ENCODE assay signal across 24 cellular contexts in genomic region chr17:40017422-40018080, GRCh38. TPM values are rescaled to one million over a fixed set of nuclear protein-coding genes. Genes with fewer than 3 reads are reported as not detected.
DNase-seq lines count a peak whose midpoint lies in the region; ATAC-seq and TF ChIP-seq lines count a peak whose summit lies in the region.
"Had no signal": no experiment of that assay in that cellular context is flagged by ENCODE, and none has a peak within 500 bp of the region (broad histone marks: within the 10 kb centered on the region; RNA-seq: fewer than 3 reads in every experiment).

No MANE protein-coding gene starts in this region.

- no peaks in the 10 kb centered on the region for H3K9me3 Mint-ChIP-seq in activated T-cell treated with anti-CD3 and anti-CD28 coated beads, Interleukin-2, amount 50 U/mL, for 4 hours
- no peaks in the 10 kb centered on the region for H3K9me3 Mint-ChIP-seq in activated CD4-positive, alpha-beta T cell treated with anti-CD3 and anti-CD28 coated beads, Interleukin-2, amount 10 ng/mL, durations not matched to agents 24 days and 14 days
- no peaks in the 10 kb centered on the region for H3K9me3 Mint-ChIP-seq in activated naive CD4-positive, alpha-beta T cell treated with anti-CD3 and anti-CD28 coated beads for 36 hours
- H3K9me3 Mint-ChIP-seq: CD4-positive, alpha-beta memory T cell; T-helper 2 cell treated with Interferon-gamma antibody and Interleukin-4, amounts not matched to agents 5 μg/mL and 100 μg/mL, for 36 hours had no signal

- WGBS in adrenal gland, 4 donors: 40 to 51% (median 45%) methylated on average over 13 to 15 of the region's 15 CpGs

- peaks cover 10% of the 10 kb centered on the region for H3K36me3 Mint-ChIP-seq in activated T-cell treated with anti-CD3 and anti-CD28 coated beads, Interleukin-2, amount 50 U/mL, for 4 hours (ENCODE audit: insufficient read depth)
- H3K36me3 Mint-ChIP-seq in activated CD4-positive, alpha-beta T cell treated with anti-CD3 and anti-CD28 coated beads, Interleukin-2, amount 10 ng/mL, durations not matched to agents 24 days and 14 days (ENCODE audit: low read depth): peaks cover 18% of the 10 kb centered on the region
- peaks cover 13% of the 10 kb centered on the region for H3K36me3 Mint-ChIP-seq in activated naive CD4-positive, alpha-beta T cell treated with anti-CD3 and anti-CD28 coated beads for 36 hours (ENCODE audit: low read depth)

- no peak for ATAC-seq in left cardiac atrium
- no peak for ATAC-seq in activated T-cell treated with anti-CD3 and anti-CD28 coated beads, Interleukin-2, amount 50 U/mL, for 4 hours
- ATAC-seq in HG02938 (IDR thresholded peaks at IDR 0.05; ENCODE audit: unreplicated experiment): no peak
- ATAC-seq: activated CD4-positive, CD25-positive, alpha-beta regulatory T cell treated with anti-CD3 and anti-CD28 coated beads, Interleukin-2, amount 50 U/mL, for 24 hours; pancreas had no signal

- peaks cover 5% of the 10 kb centered on the region for H3K4me1 Mint-ChIP-seq in activated T-cell treated with anti-CD3 and anti-CD28 coated beads, Interleukin-2, amount 50 U/mL, for 4 hours (ENCODE audit: low read depth)
- peaks cover 5% of the 10 kb centered on the region for H3K4me1 Mint-ChIP-seq in activated CD4-positive, alpha-beta T cell treated with anti-CD3 and anti-CD28 coated beads, Interleukin-2, amount 10 ng/mL, durations not matched to agents 24 days and 14 days
- H3K4me1 Mint-ChIP-seq in activated naive CD4-positive, alpha-beta T cell treated with anti-CD3 and anti-CD28 coated beads for 36 hours (ENCODE audit: low read depth): peaks cover 4% of the 10 kb centered on the region

- H3K4me3 Mint-ChIP-seq in activated T-cell treated with anti-CD3 and anti-CD28 coated beads, Interleukin-2, amount 50 U/mL, for 4 hours: no peak overlapping the region
- H3K4me3 Mint-ChIP-seq in activated CD4-positive, alpha-beta T cell treated with anti-CD3 and anti-CD28 coated beads, Interleukin-2, amount 10 ng/mL, durations not matched to agents 24 days and 14 days: no peak overlapping the region
- H3K4me3 Mint-ChIP-seq in activated naive CD4-positive, alpha-beta T cell treated with anti-CD3 and anti-CD28 coated beads for 36 hours: no peak overlapping the region
- H3K4me3 Mint-ChIP-seq: CD4-positive, alpha-beta memory T cell; T-helper 2 cell treated with Interferon-gamma antibody and Interleukin-4, amounts not matched to agents 5 μg/mL and 100 μg/mL, for 36 hours had no signal

- no peaks in the 10 kb centered on the region for H3K27me3 ChIP-seq in adrenal gland
- H3K27me3 ChIP-seq in rectal smooth muscle tissue (ENCODE audit: control insufficient read depth, insufficient read depth, low read length): no peaks in the 10 kb centered on the region
- H3K27me3 ChIP-seq: esophagus squamous epithelium, hepatocyte, pancreas had no signal

- no peaks in the 10 kb centered on the region for H3K27me3 Mint-ChIP-seq in activated T-cell treated with anti-CD3 and anti-CD28 coated beads, Interleukin-2, amount 50 U/mL, for 4 hours (ENCODE audit: low read depth)
- no peaks in the 10 kb centered on the region for H3K27me3 Mint-ChIP-seq in activated CD4-positive, alpha-beta T cell treated with anti-CD3 and anti-CD28 coated beads, Interleukin-2, amount 10 ng/mL, durations not matched to agents 24 days and 14 days
- H3K27me3 Mint-ChIP-seq in activated naive CD4-positive, alpha-beta T cell treated with anti-CD3 and anti-CD28 coated beads for 36 hours (ENCODE audit: low read depth): peaks cover 1% of the 10 kb centered on the region
- H3K27me3 Mint-ChIP-seq: CD4-positive, alpha-beta memory T cell had no signal

- H3K27ac Mint-ChIP-seq in activated CD4-positive, alpha-beta T cell treated with anti-CD3 and anti-CD28 coated beads, Interleukin-2, amount 10 ng/mL, durations not matched to agents 24 days and 14 days: no peak overlapping the region
- no peak overlapping the region for H3K27ac Mint-ChIP-seq in activated naive CD4-positive, alpha-beta T cell treated with anti-CD3 and anti-CD28 coated beads for 36 hours
- H3K27ac Mint-ChIP-seq: T-helper 2 cell treated with Interferon-gamma antibody and Interleukin-4, amounts not matched to agents 5 μg/mL and 100 μg/mL, for 36 hours had no signal

- no peak for TF ChIP-seq POLR2A in adrenal gland (IDR thresholded peaks at IDR 0.05)

- DNase-seq in D341Med (ENCODE audit: low spot score) (peak; percentile 32), adrenal gland (peak in 1 of 7 donors; percentile 30), left cardiac atrium (peak; percentile 48)
- no peak for DNase-seq in activated T-cell treated with anti-CD3 and anti-CD28 coated beads, Interleukin-2, amount 50 U/mL, for 4 hours
- DNase-seq in activated CD4-positive, alpha-beta T cell treated with anti-CD3 and anti-CD28 coated beads, Interleukin-2, amount 10 ng/mL, durations not matched to agents 24 days and 14 days: no peak
- DNase-seq in activated naive CD4-positive, alpha-beta T cell treated with anti-CD3 and anti-CD28 coated beads for 36 hours: no peak
- DNase-seq: CD4-positive, alpha-beta memory T cell; esophagus squamous epithelium; kidney; NCI-H187; NCI-H446; pancreas; SIG-M5; stimulated activated CD4-positive, alpha-beta T cell treated with anti-CD3 and anti-CD28 coated beads, Interleukin-12 subunit alpha, Interleukin-12 subunit beta, amount 100 ng/mL, for 4 hours; stimulated activated naive CD4-positive, alpha-beta T cell had no signal

- H3K4me3 ChIP-seq in adrenal gland (no peak overlapping the region), rectal smooth muscle tissue (ENCODE audit: low read length) (no peak overlapping the region)
- H3K4me3 ChIP-seq: esophagus squamous epithelium, hepatocyte, pancreas had no signal

- CTCF ChIA-PET in activated naive CD4-positive, alpha-beta T cell treated with anti-CD3 and anti-CD28 coated beads for 36 hours (lab: Charles Lee): interaction anchor here (1.3 to 8.1 kb wide), 7 partner anchors 9 to 180 kb away, joined by 3 to 73 read pairs (median 5); no protein-coding TSS in a partner anchor

- TF ChIP-seq CTCF in adrenal gland (IDR thresholded peaks at IDR 0.05): no peak

- H3K9me3 ChIP-seq in adrenal gland (replicated peaks in 1 of 3): no peaks in the 10 kb centered on the region
- H3K9me3 ChIP-seq: esophagus squamous epithelium, pancreas had no signal

- H3K9ac ChIP-seq in rectal smooth muscle tissue (ENCODE audit: low read length): no peak overlapping the region

- intact Hi-C loops in adrenal gland (cut with DNase I) (loop anchor here in 1 of 2 donors (5.0 to 10.0 kb wide), 2 partner anchors 57 to 75 kb away; no protein-coding TSS in a partner anchor), left cardiac atrium (cut with DNase I) (loop anchor here (5.0 to 10.0 kb wide), 3 partner anchors 160 to 267 kb away; partner anchors contain the start of genes CDC6 (in 1 of the 2) and RAPGEFL1 (in 1 of the 2))
- intact Hi-C loops in activated CD4-positive, alpha-beta T cell treated with anti-CD3 and anti-CD28 coated beads, Interleukin-2, amount 10 ng/mL, durations not matched to agents 24 days and 14 days (cut with micrococcal nuclease): loop anchor here (10.0 kb wide), 1 partner anchor 177 kb away; no protein-coding TSS in a partner anchor
- intact Hi-C loops in activated naive CD4-positive, alpha-beta T cell treated with anti-CD3 and anti-CD28 coated beads for 36 hours (cut with micrococcal nuclease): no loop called here

- H3K27ac ChIP-seq in adrenal gland (peak overlapping the region in 3 of 5 donors; percentile 54 to 78 (median 63)), rectal smooth muscle tissue (ENCODE audit: low read depth, low read length) (peak overlapping the region; percentile 46)
- H3K27ac ChIP-seq: hepatocyte, pancreas had no signal

- peaks cover 43 to 56% of the 10 kb centered on the region in 2 donors for H3K4me1 ChIP-seq in adrenal gland (replicated peaks in 1 of 2)
- H3K4me1 ChIP-seq in rectal smooth muscle tissue (ENCODE audit: control insufficient read depth, insufficient read depth, low read length): peaks cover 17% of the 10 kb centered on the region

- H3K36me3 ChIP-seq in adrenal gland (replicated peaks in 1 of 2): peaks cover 0 to 5% of the 10 kb centered on the region in 2 donors
- peaks cover 11% of the 10 kb centered on the region for H3K36me3 ChIP-seq in rectal smooth muscle tissue (ENCODE audit: control insufficient read depth, insufficient read depth, low read length)

RNA-seq across cellular contexts. Expression of gene CSF3, which starts 2.3 kb away (rescaled TPM):
- under 1 TPM in 4 of 8 donors, not detected in 4; 0.32 to 0.74 (median 0.44) TPM for total RNA-seq in adrenal gland
- polyA plus RNA-seq in adrenal gland: 1 to 10 TPM in 1 of 3 donors, under 1 TPM in 2; 0.24 to 6.1 (median 0.80) TPM
- 1 to 10 TPM in 1 of 2 donors, not detected in 1; 1.2 TPM for total RNA-seq in left cardiac atrium
- not detected for total RNA-seq in activated T-cell treated with anti-CD3 and anti-CD28 coated beads, Interleukin-2, amount 50 U/mL, for 4 hours
- total RNA-seq in activated CD4-positive, alpha-beta T cell treated with anti-CD3 and anti-CD28 coated beads, Interleukin-2, amount 10 ng/mL, durations not matched to agents 24 days and 14 days: not detected in 2 replicates
- not detected for total RNA-seq in activated naive CD4-positive, alpha-beta T cell treated with anti-CD3 and anti-CD28 coated beads for 36 hours
- total RNA-seq: CD4-positive, alpha-beta memory T cell; hepatocyte; kidney; M059J; mucosa of gallbladder had no signal
- polyA plus RNA-seq: CD4-positive, alpha-beta memory T cell had no signal

RNA-seq across cellular contexts. Expression of gene MED24, which starts 36.7 kb away (rescaled TPM):
- total RNA-seq in adrenal gland (100 to 1,000 TPM in 1 of 8 donors, 10 to 100 TPM in 7; 57.1 to 127 (median 78.1) TPM), left cardiac atrium (10 to 100 TPM; 44.0 to 56.4 TPM)
- 100 to 1,000 TPM in 1 of 3 donors, 10 to 100 TPM in 2; 50.3 to 103 (median 92.9) TPM for polyA plus RNA-seq in adrenal gland
- total RNA-seq in activated T-cell treated with anti-CD3 and anti-CD28 coated beads, Interleukin-2, amount 50 U/mL, for 4 hours: 100 to 1,000 TPM; 133 to 140 (median 134) TPM
- 118 and 122 TPM in 2 replicates for total RNA-seq in activated CD4-positive, alpha-beta T cell treated with anti-CD3 and anti-CD28 coated beads, Interleukin-2, amount 10 ng/mL, durations not matched to agents 24 days and 14 days
- 100 to 1,000 TPM; 107 TPM for total RNA-seq in activated naive CD4-positive, alpha-beta T cell treated with anti-CD3 and anti-CD28 coated beads for 36 hours

RNA-seq across cellular contexts. Expression of gene PSMD3, which starts 36.9 kb away (rescaled TPM):
- total RNA-seq in adrenal gland (100 to 1,000 TPM in 3 of 8 donors, 10 to 100 TPM in 5; 78.8 to 123 (median 97.3) TPM), left cardiac atrium (10 to 100 TPM; 69.0 to 92.8 TPM)
- 100 to 1,000 TPM in 1 of 3 donors, 10 to 100 TPM in 2; 42.8 to 109 (median 54.5) TPM for polyA plus RNA-seq in adrenal gland
- total RNA-seq in activated T-cell treated with anti-CD3 and anti-CD28 coated beads, Interleukin-2, amount 50 U/mL, for 4 hours: 100 to 1,000 TPM; 276 to 288 (median 280) TPM
- total RNA-seq in activated CD4-positive, alpha-beta T cell treated with anti-CD3 and anti-CD28 coated beads, Interleukin-2, amount 10 ng/mL, durations not matched to agents 24 days and 14 days: 199 and 204 TPM in 2 replicates
- 100 to 1,000 TPM; 122 to 125 TPM for total RNA-seq in activated naive CD4-positive, alpha-beta T cell treated with anti-CD3 and anti-CD28 coated beads for 36 hours

RNA-seq across cellular contexts. Expression of gene THRA, which starts 45.2 kb away (rescaled TPM):
- total RNA-seq in adrenal gland (100 to 1,000 TPM in 3 of 8 donors, 10 to 100 TPM in 5; 46.1 to 110 (median 76.4) TPM), left cardiac atrium (10 to 100 TPM; 54.4 to 77.9 TPM)
- polyA plus RNA-seq in adrenal gland: 10 to 100 TPM; 41.8 to 62.3 (median 50.9) TPM
- total RNA-seq in activated T-cell treated with anti-CD3 and anti-CD28 coated beads, Interleukin-2, amount 50 U/mL, for 4 hours: 10 to 100 TPM in 2 of 3 donors, 1 to 10 TPM in 1; 6.6 to 12.4 (median 10.3) TPM
- total RNA-seq in activated CD4-positive, alpha-beta T cell treated with anti-CD3 and anti-CD28 coated beads, Interleukin-2, amount 10 ng/mL, durations not matched to agents 24 days and 14 days: 4.5 and 5.1 TPM in 2 replicates
- 10 to 100 TPM; 10.2 to 11.2 TPM for total RNA-seq in activated naive CD4-positive, alpha-beta T cell treated with anti-CD3 and anti-CD28 coated beads for 36 hours

RNA-seq across cellular contexts. Expression of gene GSDMA, which starts 54.7 kb away (rescaled TPM):
- 1 to 10 TPM in 4 of 8 donors, under 1 TPM in 1, not detected in 3; 0.14 to 2.2 (median 1.4) TPM for total RNA-seq in adrenal gland
- under 1 TPM in 2 of 3 donors, not detected in 1; 0.20 to 0.53 TPM for polyA plus RNA-seq in adrenal gland
- 1 to 10 TPM; 1.3 TPM for total RNA-seq in left cardiac atrium
- 1 to 10 TPM in 1 of 3 donors, under 1 TPM in 2; 0.32 to 1.6 (median 0.41) TPM for total RNA-seq in activated T-cell treated with anti-CD3 and anti-CD28 coated beads, Interleukin-2, amount 50 U/mL, for 4 hours
- total RNA-seq in activated CD4-positive, alpha-beta T cell treated with anti-CD3 and anti-CD28 coated beads, Interleukin-2, amount 10 ng/mL, durations not matched to agents 24 days and 14 days: 0.69 and 0.84 TPM in 2 replicates
- under 1 TPM in 1 of 2 experiments, not detected in 1; 0.17 TPM for total RNA-seq in activated naive CD4-positive, alpha-beta T cell treated with anti-CD3 and anti-CD28 coated beads for 36 hours
- total RNA-seq: Daoy, dermis microvascular lymphatic vessel endothelial cell, hepatocyte, M059J, mucosa of gallbladder had no signal
- polyA plus RNA-seq: pancreas had no signal

Comparison
In these comparisons a context has a peak if more than half of its experiments do, and no peak if none do; other contexts are left out.
1. DNase-seq: peak in D341Med (single experiment) and left cardiac atrium (single experiment); none in activated T-cell treated with anti-CD3 and anti-CD28 coated beads, Interleukin-2, amount 50 U/mL, for 4 hours (single experiment), activated CD4-positive, alpha-beta T cell treated with anti-CD3 and anti-CD28 coated beads, Interleukin-2, amount 10 ng/mL, durations not matched to agents 24 days and 14 days (single experiment) and activated naive CD4-positive, alpha-beta T cell treated with anti-CD3 and anti-CD28 coated beads for 36 hours (single experiment).